Comparison of ENCODE assay signal across 18 cellular contexts in the genomic region with DNA sequence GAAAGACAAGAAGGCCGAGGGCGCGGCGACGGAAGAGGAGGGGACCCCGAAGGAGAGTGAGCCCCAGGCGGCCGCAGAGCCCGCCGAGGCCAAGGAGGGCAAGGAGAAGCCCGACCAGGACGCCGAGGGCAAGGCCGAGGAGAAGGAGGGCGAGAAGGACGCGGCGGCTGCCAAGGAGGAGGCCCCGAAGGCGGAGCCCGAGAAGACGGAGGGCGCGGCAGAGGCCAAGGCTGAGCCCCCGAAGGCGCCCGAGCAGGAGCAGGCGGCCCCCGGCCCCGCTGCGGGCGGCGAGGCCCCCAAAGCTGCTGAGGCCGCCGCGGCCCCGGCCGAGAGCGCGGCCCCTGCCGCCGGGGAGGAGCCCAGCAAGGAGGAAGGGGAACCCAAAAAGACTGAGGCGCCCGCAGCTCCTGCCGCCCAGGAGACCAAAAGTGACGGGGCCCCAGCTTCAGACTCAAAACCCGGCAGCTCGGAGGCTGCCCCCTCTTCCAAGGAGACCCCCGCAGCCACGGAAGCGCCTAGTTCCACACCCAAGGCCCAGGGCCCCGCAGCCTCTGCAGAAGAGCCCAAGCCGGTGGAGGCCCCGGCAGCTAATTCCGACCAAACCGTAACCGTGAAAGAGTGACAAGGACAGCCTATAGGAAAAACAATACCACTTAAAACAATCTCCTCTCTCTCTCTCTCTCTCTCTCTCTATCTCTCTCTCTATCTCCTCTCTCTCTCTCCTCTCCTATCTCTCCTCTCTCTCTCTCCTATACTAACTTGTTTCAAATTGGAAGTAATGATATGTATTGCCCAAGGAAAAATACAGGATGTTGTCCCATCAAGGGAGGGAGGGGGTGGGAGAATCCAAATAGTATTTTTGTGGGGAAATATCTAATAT. TPM values are rescaled to one million over a fixed set of nuclear protein-coding genes. Genes with fewer than 3 reads are reported as not detected.
DNase-seq lines count a peak whose midpoint lies in the region; ATAC-seq, FAIRE-seq and TF ChIP-seq lines count a peak whose summit lies in the region.
"Had no signal": no experiment of that assay in that cellular context is flagged by ENCODE, and none has a peak within 500 bp of the region (broad histone marks: within the 10 kb centered on the region; RNA-seq: fewer than 3 reads in every experiment).

No MANE protein-coding gene starts in this region.

- H3K36me3 ChIP-seq in HEK293 (ENCODE audit: control insufficient read depth in 2 of 2, insufficient read depth in 1 of 2, low read length in 2 of 2), result peaks cover 31 to 36% of the 10 kb centered on the region in 2 experiments
- H3K36me3 ChIP-seq in kidney (ENCODE audit: control insufficient read depth in 1 of 2, insufficient read depth in 2 of 2, low read length in 2 of 2), result no peaks in the 10 kb centered on the region
- H3K36me3 ChIP-seq: SJCRH30 had no signal

- H3K9ac ChIP-seq in kidney (ENCODE audit: low read length in 2 of 2), result no peak overlapping the region

- no peak overlapping the region for H3K4me3 Mint-ChIP-seq in WTC11
- peak overlapping the region; percentile 2 to 25 for H3K4me3 Mint-ChIP-seq in stimulated activated naive B cell treated with anti-CD40 and anti-IgM and Interleukin-4, amounts not matched to agents 10 μg/mL and 1 μg/mL and 100 μg/mL, for 72 hours

- H3K27ac Mint-ChIP-seq in WTC11, result peak overlapping the region; percentile 80
- H3K27ac Mint-ChIP-seq in stimulated activated naive B cell treated with anti-CD40 and anti-IgM and Interleukin-4, amounts not matched to agents 10 μg/mL and 1 μg/mL and 100 μg/mL, for 72 hours, result peak overlapping the region; percentile 86

- CTCF ChIA-PET in HEK293 (lab: Yijun Ruan, JAX) (interaction anchor here (0.6 kb wide), 1 partner anchor 10 kb away, joined by 3 read pairs; no protein-coding TSS in a partner anchor), WTC11 (lab: Charles Lee) (interaction anchor here (0.7 kb wide), 1 partner anchor 59 kb away, joined by 3 read pairs; no protein-coding TSS in a partner anchor)

- H3K4me3 ChIP-seq in HEK293 (ENCODE audit: low read depth, low read length) (no peak overlapping the region), kidney (ENCODE audit: low read length in 2 of 2) (no peak overlapping the region)
- H3K4me3 ChIP-seq: SJCRH30 had no signal

- TF ChIP-seq CTCF in HEK293 (tag by site-specific recombination; IDR thresholded peaks at IDR 0.05), result no peak
- TF ChIP-seq CTCF in WTC11 (IDR thresholded peaks at IDR 0.05), result no peak
- no peak for TF ChIP-seq CTCF in kidney (IDR thresholded peaks at IDR 0.05; ENCODE audit: borderline replicate concordance, extremely low read depth, insufficient read depth)

- H3K36me3 Mint-ChIP-seq in WTC11, result peaks cover 21% of the 10 kb centered on the region
- peaks cover 38 to 59% of the 10 kb centered on the region in 2 donors for H3K36me3 Mint-ChIP-seq in stimulated activated naive B cell treated with anti-CD40 and anti-IgM and Interleukin-4, amounts not matched to agents 10 μg/mL and 1 μg/mL and 100 μg/mL, for 72 hours

- ATAC-seq in WTC11 (no peak), GM19395 (IDR thresholded peaks at IDR 0.05; ENCODE audit: unreplicated experiment) (no peak), HG03108 (IDR thresholded peaks at IDR 0.05; ENCODE audit: unreplicated experiment) (no peak)
- ATAC-seq in stimulated activated naive B cell treated with anti-CD40 and anti-IgM and Interleukin-4, amounts not matched to agents 10 μg/mL and 1 μg/mL and 100 μg/mL, for 72 hours (replicated peaks), result no peak
- ATAC-seq: Panc1 had no signal

- intact Hi-C loops in kidney (cut with DNase I), result no loop called here

- peaks cover 36% of the 10 kb centered on the region for H3K4me1 Mint-ChIP-seq in WTC11
- H3K4me1 Mint-ChIP-seq in stimulated activated naive B cell treated with anti-CD40 and anti-IgM and Interleukin-4, amounts not matched to agents 10 μg/mL and 1 μg/mL and 100 μg/mL, for 72 hours, result peaks cover 39 to 83% of the 10 kb centered on the region in 2 donors

- DNase-seq in WTC11 (ENCODE audit: low spot score), result no peak
- DNase-seq in kidney, result peak; percentile 68
- DNase-seq in stimulated activated naive B cell treated with anti-CD40 and anti-IgM and Interleukin-4, amounts not matched to agents 10 μg/mL and 1 μg/mL and 100 μg/mL, for 72 hours, result no peak
- DNase-seq in SW480 (ENCODE audit: low spot score), result no peak
- DNase-seq: GOT3, KG1, NCI-H1105 treated with DMSO at 0.1 percent for 48 hours, NCI-H1694, NCI-H2107, NCI-H510A treated with DMSO at 0.1 percent for 48 hours, NCI-H774, SJCRH30 had no signal

- FAIRE-seq in kidney (lab: Jason Lieb, UNC), result no peak
- FAIRE-seq: D721Med had no signal

- POLR2A ChIA-PET in HEK293 (lab: Yijun Ruan, JAX) (interaction anchor here (1.0 kb wide), 1 partner anchor 13 kb away, joined by 3 read pairs; no protein-coding TSS in a partner anchor), WTC11 (lab: Charles Lee) (no interaction called here)

- H3K4me1 ChIP-seq in HEK293 (ENCODE audit: control insufficient read depth, insufficient read depth, low read length), result no peaks in the 10 kb centered on the region
- H3K4me1 ChIP-seq in kidney (ENCODE audit: control insufficient read depth in 1 of 2, insufficient read depth in 1 of 2, low read depth in 1 of 2, low read length in 2 of 2), result no peaks in the 10 kb centered on the region
- H3K4me1 ChIP-seq: SJCRH30 had no signal

- peaks cover 3% of the 10 kb centered on the region; the same call in 1 of the 2 replicates for H3K9me3 Mint-ChIP-seq in WTC11
- H3K9me3 Mint-ChIP-seq in stimulated activated naive B cell treated with anti-CD40 and anti-IgM and Interleukin-4, amounts not matched to agents 10 μg/mL and 1 μg/mL and 100 μg/mL, for 72 hours, result peaks cover 4 to 6% of the 10 kb centered on the region in 2 donors

- no peaks in the 10 kb centered on the region; the same call in 1 of the 2 replicates for H3K9me3 ChIP-seq in HEK293 (ENCODE audit: control insufficient read depth, insufficient read depth, low read depth, low read length)
- H3K9me3 ChIP-seq in kidney (ENCODE audit: control insufficient read depth in 1 of 2, low read length in 2 of 2), result no peaks in the 10 kb centered on the region
- H3K9me3 ChIP-seq: SJCRH30 had no signal

- no peaks in the 10 kb centered on the region for H3K27me3 Mint-ChIP-seq in WTC11 (ENCODE audit: low read depth)
- H3K27me3 Mint-ChIP-seq in stimulated activated naive B cell treated with anti-CD40 and anti-IgM and Interleukin-4, amounts not matched to agents 10 μg/mL and 1 μg/mL and 100 μg/mL, for 72 hours, result no peaks in the 10 kb centered on the region

- no peak overlapping the region for H3K27ac ChIP-seq in HEK293 (ENCODE audit: extremely low read depth, low read depth, low read length)
- no peak overlapping the region for H3K27ac ChIP-seq in kidney (ENCODE audit: low read depth in 2 of 2, low read length in 2 of 2)
- H3K27ac ChIP-seq: C4-2B, SJCRH30 had no signal

TF ChIP-seq in HEK293, 187 proteins besides CTCF, POLR2A, EP300 and RAD21:
- TF ChIP-seq ZNF202 (tag by site-specific recombination; IDR thresholded peaks at IDR 0.05; ENCODE audit: borderline replicate concordance) (peak; percentile 39; the same call in 1 of the 2 replicates), ZNF23 (tag by site-specific recombination; IDR thresholded peaks at IDR 0.05; ENCODE audit: borderline replicate concordance) (no peak), ZNF596 (tag by site-specific recombination; IDR thresholded peaks at IDR 0.05) (peak; percentile 92), IKZF3 (tag by site-specific recombination; IDR thresholded peaks at IDR 0.05) (no peak)

TF ChIP-seq in WTC11, 78 proteins besides CTCF, POLR2A, EP300 and RAD21 (continues in another document):
- TF ChIP-seq, protein P1, sequence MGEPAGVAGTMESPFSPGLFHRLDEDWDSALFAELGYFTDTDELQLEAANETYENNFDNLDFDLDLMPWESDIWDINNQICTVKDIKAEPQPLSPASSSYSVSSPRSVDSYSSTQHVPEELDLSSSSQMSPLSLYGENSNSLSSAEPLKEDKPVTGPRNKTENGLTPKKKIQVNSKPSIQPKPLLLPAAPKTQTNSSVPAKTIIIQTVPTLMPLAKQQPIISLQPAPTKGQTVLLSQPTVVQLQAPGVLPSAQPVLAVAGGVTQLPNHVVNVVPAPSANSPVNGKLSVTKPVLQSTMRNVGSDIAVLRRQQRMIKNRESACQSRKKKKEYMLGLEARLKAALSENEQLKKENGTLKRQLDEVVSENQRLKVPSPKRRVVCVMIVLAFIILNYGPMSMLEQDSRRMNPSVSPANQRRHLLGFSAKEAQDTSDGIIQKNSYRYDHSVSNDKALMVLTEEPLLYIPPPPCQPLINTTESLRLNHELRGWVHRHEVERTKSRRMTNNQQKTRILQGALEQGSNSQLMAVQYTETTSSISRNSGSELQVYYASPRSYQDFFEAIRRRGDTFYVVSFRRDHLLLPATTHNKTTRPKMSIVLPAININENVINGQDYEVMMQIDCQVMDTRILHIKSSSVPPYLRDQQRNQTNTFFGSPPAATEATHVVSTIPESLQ (CRISPR knock-in tag; IDR thresholded peaks at IDR 0.05), result no peak
- TF ChIP-seq, protein P2, sequence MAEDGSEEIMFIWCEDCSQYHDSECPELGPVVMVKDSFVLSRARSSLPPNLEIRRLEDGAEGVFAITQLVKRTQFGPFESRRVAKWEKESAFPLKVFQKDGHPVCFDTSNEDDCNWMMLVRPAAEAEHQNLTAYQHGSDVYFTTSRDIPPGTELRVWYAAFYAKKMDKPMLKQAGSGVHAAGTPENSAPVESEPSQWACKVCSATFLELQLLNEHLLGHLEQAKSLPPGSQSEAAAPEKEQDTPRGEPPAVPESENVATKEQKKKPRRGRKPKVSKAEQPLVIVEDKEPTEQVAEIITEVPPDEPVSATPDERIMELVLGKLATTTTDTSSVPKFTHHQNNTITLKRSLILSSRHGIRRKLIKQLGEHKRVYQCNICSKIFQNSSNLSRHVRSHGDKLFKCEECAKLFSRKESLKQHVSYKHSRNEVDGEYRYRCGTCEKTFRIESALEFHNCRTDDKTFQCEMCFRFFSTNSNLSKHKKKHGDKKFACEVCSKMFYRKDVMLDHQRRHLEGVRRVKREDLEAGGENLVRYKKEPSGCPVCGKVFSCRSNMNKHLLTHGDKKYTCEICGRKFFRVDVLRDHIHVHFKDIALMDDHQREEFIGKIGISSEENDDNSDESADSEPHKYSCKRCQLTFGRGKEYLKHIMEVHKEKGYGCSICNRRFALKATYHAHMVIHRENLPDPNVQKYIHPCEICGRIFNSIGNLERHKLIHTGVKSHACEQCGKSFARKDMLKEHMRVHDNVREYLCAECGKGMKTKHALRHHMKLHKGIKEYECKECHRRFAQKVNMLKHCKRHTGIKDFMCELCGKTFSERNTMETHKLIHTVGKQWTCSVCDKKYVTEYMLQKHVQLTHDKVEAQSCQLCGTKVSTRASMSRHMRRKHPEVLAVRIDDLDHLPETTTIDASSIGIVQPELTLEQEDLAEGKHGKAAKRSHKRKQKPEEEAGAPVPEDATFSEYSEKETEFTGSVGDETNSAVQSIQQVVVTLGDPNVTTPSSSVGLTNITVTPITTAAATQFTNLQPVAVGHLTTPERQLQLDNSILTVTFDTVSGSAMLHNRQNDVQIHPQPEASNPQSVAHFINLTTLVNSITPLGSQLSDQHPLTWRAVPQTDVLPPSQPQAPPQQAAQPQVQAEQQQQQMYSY (CRISPR knock-in tag; IDR thresholded peaks at IDR 0.05), result no peak
- TF ChIP-seq CBFB (CRISPR knock-in tag; IDR thresholded peaks at IDR 0.05; ENCODE audit: low read depth) (no peak), FOXK1 (CRISPR knock-in tag; IDR thresholded peaks at IDR 0.05) (no peak)

RNA-seq across cellular contexts. Expression of a gene that starts 58.1 kb away (rescaled TPM):
- total RNA-seq in WTC11 (2021), result 108 to 123 TPM (median 119 TPM) in 3 replicates
- total RNA-seq in kidney, result 12.5 TPM
- 5.1 TPM for polyA plus RNA-seq in kidney (ENCODE audit: insufficient read depth, low read depth, low replicate concordance)
- total RNA-seq: SJCRH30 had no signal
